In the genomic region with DNA sequence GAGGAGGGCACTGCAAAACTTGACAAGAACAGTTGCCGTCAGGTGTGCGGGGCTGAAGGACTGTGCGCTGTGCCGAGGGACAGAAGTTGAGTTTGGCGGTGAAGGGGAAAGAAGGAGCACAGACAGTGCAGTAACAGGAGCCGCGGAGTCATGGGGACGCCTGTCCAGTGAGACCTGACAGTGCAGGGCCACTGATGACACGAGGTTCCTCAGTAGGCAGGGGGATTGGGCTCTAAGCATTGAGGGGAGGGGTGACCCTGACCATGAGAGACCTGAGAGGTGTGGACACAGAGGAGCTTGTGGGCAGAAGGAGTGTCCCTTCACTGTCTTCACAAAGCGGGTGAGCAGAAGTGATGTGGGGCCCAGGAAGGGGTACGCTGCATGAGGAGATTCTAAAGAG, we compare ENCODE assay signal across 20 cellular contexts.
"Had no signal": no experiment of that assay in that cellular context is flagged by ENCODE, and none has a peak within 500 bp of the region (broad histone marks: within the 10 kb centered on the region; RNA-seq: fewer than 3 reads in every experiment).

No MANE protein-coding gene starts in this region.

- H3K27me3 ChIP-seq: colonic mucosa, gastrocnemius medialis had no signal

- H3K9ac ChIP-seq: parathyroid adenoma had no signal

- H3K36me3 ChIP-seq: colonic mucosa, gastrocnemius medialis had no signal

- H3K27ac ChIP-seq: colonic mucosa, gastrocnemius medialis, parathyroid adenoma, psoas muscle had no signal

- H3K79me2 ChIP-seq: parathyroid adenoma had no signal

- H3K9me3 ChIP-seq: colonic mucosa, gastrocnemius medialis, psoas muscle had no signal

- H2AFZ ChIP-seq: parathyroid adenoma had no signal

- H3K4me2 ChIP-seq: smooth muscle cell had no signal

- DNase-seq: activated B cell treated with CpG ODN at 0.5 μM for 24 hours; activated CD8-positive, alpha-beta memory T cell treated with anti-CD3 and anti-CD28 coated beads, Interleukin-2, amount 10 ng/mL, durations not matched to agents 7 days and 5 days; activated CD8-positive, alpha-beta T cell treated with anti-CD3 and anti-CD28 coated beads, Interleukin-2, amount 10 ng/mL, durations not matched to agents 7 days and 5 days; activated naive CD8-positive, alpha-beta T cell treated with anti-CD3 and anti-CD28 coated beads, Interleukin-2, amount 50 U/mL, for 24 hours; activated T-cell treated with anti-CD3 and anti-CD28 coated beads, Interleukin-2, amount 50 U/mL, for 48 hours; amygdala; colonic mucosa; effector CD8-positive, alpha-beta T cell; gastrocnemius medialis; hippocampal formation; left cardiac atrium; left ventricle myocardium superior; nucleus accumbens; psoas muscle; stimulated activated CD4-positive, alpha-beta T cell treated with anti-CD3 and anti-CD28 coated beads, Interleukin-2, amount 100 ng/mL, for 24 hours; stimulated activated naive CD4-positive, alpha-beta T cell; T-helper 2 cell; trophoblast cell had no signal

- H3K4me3 ChIP-seq: colonic mucosa, gastrocnemius medialis, psoas muscle, smooth muscle cell had no signal

- H3K4me1 ChIP-seq: colonic mucosa, gastrocnemius medialis, parathyroid adenoma, psoas muscle had no signal

- ATAC-seq: activated CD8-positive, alpha-beta memory T cell treated with anti-CD3 and anti-CD28 coated beads, Interleukin-2, amount 10 ng/mL, durations not matched to agents 7 days and 5 days; activated CD8-positive, alpha-beta T cell treated with anti-CD3 and anti-CD28 coated beads, Interleukin-2, amount 10 ng/mL, durations not matched to agents 7 days and 5 days; activated naive CD8-positive, alpha-beta T cell treated with anti-CD3 and anti-CD28 coated beads, Interleukin-2, amount 50 U/mL, for 24 hours; gastrocnemius medialis; left cardiac atrium; left ventricle myocardium superior; psoas muscle had no signal
